Comparison of ENCODE assay signal across 21 cellular contexts in the genomic region with DNA sequence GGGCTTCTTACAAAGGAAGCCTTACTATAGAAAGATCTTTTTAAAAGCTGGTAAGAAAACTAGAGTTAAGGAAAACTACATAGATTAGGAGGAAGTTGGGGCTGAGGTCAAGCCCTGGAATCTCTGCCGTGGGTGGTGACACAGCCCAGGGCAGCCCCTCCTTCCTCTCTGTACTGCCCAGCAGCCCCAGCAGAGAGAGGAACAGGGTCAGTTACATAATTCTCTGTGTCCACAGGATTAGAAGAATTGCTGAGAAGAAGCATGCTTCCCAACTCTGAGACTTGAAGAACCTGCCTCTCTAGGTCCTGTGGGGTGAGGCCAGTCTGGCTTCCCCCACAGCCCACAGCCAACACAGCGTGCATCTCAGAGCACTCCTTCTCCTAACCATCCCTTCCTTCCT. TPM values are rescaled to one million over a fixed set of nuclear protein-coding genes. Genes with fewer than 3 reads are reported as not detected.
DNase-seq lines count a peak whose midpoint lies in the region; ATAC-seq, FAIRE-seq and TF ChIP-seq lines count a peak whose summit lies in the region.
"Had no signal": no experiment of that assay in that cellular context is flagged by ENCODE, and none has a peak within 500 bp of the region (broad histone marks: within the 10 kb centered on the region; RNA-seq: fewer than 3 reads in every experiment).

No MANE protein-coding gene starts in this region.

- TF ChIP-seq POLR2A in HepG2 (IDR thresholded peaks at IDR 0.05; ENCODE audit: insufficient read depth in 1 of 2, low read depth in 2 of 2, low read length in 2 of 2) = no peak

- CTCF ChIA-PET in HepG2 (lab: Yijun Ruan, JAX; ENCODE audit: low intra/inter-chr PET ratio, low total read pairs) = no interaction called here

- H3K9ac ChIP-seq in liver (ENCODE audit: low read depth in 1 of 2, low read length in 2 of 2) (no peak overlapping the region), HepG2 (ENCODE audit: insufficient read depth, low read depth, low read length) (no peak overlapping the region)

- ATAC-seq in HepG2 = no peak
- ATAC-seq in pancreas = peak in 3 of 4 donors; percentile 23 to 67 (median 65)
- no peak for ATAC-seq in GM19455 (IDR thresholded peaks at IDR 0.05; ENCODE audit: unreplicated experiment)
- ATAC-seq in HG03342 (IDR thresholded peaks at IDR 0.05; ENCODE audit: unreplicated experiment) = no peak
- ATAC-seq: foreskin keratinocyte; stimulated activated effector memory CD8-positive, alpha-beta T cell treated with anti-CD3 and anti-CD28 coated beads, Interleukin-12 subunit alpha, Interleukin-12 subunit beta, amount 100 ng/mL, for 72 hours; WTC11 had no signal

- BruUV-seq in HepG2 (replicated peaks; lab: Mats Ljungman, UMichigan) = no TSS peak

- H3K4me2 ChIP-seq in HepG2 (ENCODE audit: low read depth, low read length) = no peak overlapping the region

- TF ChIP-seq CTCF in liver (IDR thresholded peaks at IDR 0.05; ENCODE audit: low read depth, low read length, missing input control) (no peak), HepG2 (CRISPR knock-in tag; IDR thresholded peaks at IDR 0.05) (no peak), fibroblast of villous mesenchyme (IDR thresholded peaks at IDR 0.05; ENCODE audit: insufficient read depth, low read depth, low read length) (no peak), pancreas (IDR thresholded peaks at IDR 0.05) (no peak)

- no peak overlapping the region for H3K27ac ChIP-seq in liver (ENCODE audit: low read depth in 1 of 2, low read length in 2 of 2)
- H3K27ac ChIP-seq in HepG2 (ENCODE audit: extremely low read length, insufficient read depth, low read length) = no peak overlapping the region
- no peak overlapping the region for H3K27ac ChIP-seq in pancreas
- H3K27ac ChIP-seq: foreskin keratinocyte had no signal

- no peaks in the 10 kb centered on the region for H3K79me2 ChIP-seq in HepG2 (ENCODE audit: insufficient read depth, low read length)

- TF ChIP-seq EP300 in HepG2 (IDR thresholded peaks at IDR 0.05; ENCODE audit: low read depth in 2 of 2, low read length in 2 of 2) (no peak), HepG2 (CRISPR knock-in tag; IDR thresholded peaks at IDR 0.05; ENCODE audit: borderline replicate concordance) (no peak)

- H3K4me3 ChIP-seq in liver (ENCODE audit: low read depth in 1 of 3, low read length in 3 of 3) (no peak overlapping the region), HepG2 (replicated peaks in 1 of 3; ENCODE audit: insufficient read depth in 1 of 3, low read depth in 2 of 3, low read length in 3 of 3) (no peak overlapping the region), fibroblast of villous mesenchyme (ENCODE audit: low read depth, low read length) (no peak overlapping the region), pancreas (no peak overlapping the region)
- H3K4me3 ChIP-seq: skin epidermis had no signal

- FAIRE-seq in HepG2 (lab: Jason Lieb, UNC) (no peak), pancreas (lab: Jason Lieb, UNC) (no peak)
- FAIRE-seq: H54 had no signal

- H3K36me3 ChIP-seq in liver (ENCODE audit: control insufficient read depth in 4 of 4, insufficient read depth in 3 of 4, low read depth in 1 of 4, low read length in 3 of 4) (no peaks in the 10 kb centered on the region), HepG2 (replicated peaks in 1 of 2; ENCODE audit: control insufficient read depth in 1 of 2, insufficient read depth in 2 of 2, low read length in 2 of 2) (no peaks in the 10 kb centered on the region), pancreas (no peaks in the 10 kb centered on the region)

- no peak overlapping the region for H2AFZ ChIP-seq in HepG2 (ENCODE audit: low read length)

- H4K20me1 ChIP-seq in HepG2 (ENCODE audit: insufficient read depth, low read length) = no peaks in the 10 kb centered on the region

- in situ Hi-C loops in HepG2 (cut with HindIII; ENCODE audit: extremely low pct_ligation_motif_present, low pct_unique_long_range_greater_than_20kb) = loop anchor here (10.0 kb wide), 1 partner anchor 237 kb away; no protein-coding TSS in a partner anchor

- intact Hi-C loops in HepG2 (cut with micrococcal nuclease; ENCODE audit: unreplicated experiment) = no loop called here
- intact Hi-C loops in pancreas (cut with DNase I) = no loop called here

- H3K4me1 ChIP-seq in liver (ENCODE audit: control insufficient read depth in 4 of 4, insufficient read depth in 4 of 4, low read length in 3 of 4) = no peaks in the 10 kb centered on the region
- no peaks in the 10 kb centered on the region for H3K4me1 ChIP-seq in HepG2 (ENCODE audit: insufficient read depth, low read length)
- no peaks in the 10 kb centered on the region for H3K4me1 ChIP-seq in pancreas

- WGBS in liver = 38% methylated on average over 2 of the region's 2 CpGs
- WGBS in HepG2 (ENCODE audit: low lambda C conversion rate) = 0% methylated on average over 2 of the region's 2 CpGs
- 47 to 60% methylated on average over 2 of the region's 2 CpGs for WGBS in pancreas, 2 donors

- no peak for TF ChIP-seq RAD21 in liver (IDR thresholded peaks at IDR 0.05)
- no peak for TF ChIP-seq RAD21 in HepG2 (CRISPR knock-in tag; IDR thresholded peaks at IDR 0.05)

- no peaks in the 10 kb centered on the region for H3K27me3 ChIP-seq in liver (ENCODE audit: control insufficient read depth in 4 of 4, insufficient read depth in 4 of 4, low read length in 3 of 4)
- H3K27me3 ChIP-seq in HepG2 (ENCODE audit: control insufficient read depth in 1 of 2, insufficient read depth in 2 of 2, low read length in 2 of 2) = peaks cover 8 to 56% of the 10 kb centered on the region in 2 experiments; a peak in 3 of 5 replicates
- H3K27me3 ChIP-seq in pancreas = no peaks in the 10 kb centered on the region

- POLR2A ChIA-PET in HepG2 (lab: Yijun Ruan, JAX) = no interaction called here

- DNase-seq in HepG2 (ENCODE audit: low spot score) (no peak), fibroblast of villous mesenchyme (ENCODE audit: low read depth) (peak; percentile 56), pancreas (no peak), NCI-H146 treated with DMSO at 0.1 percent for 48 hours (lab: John Stamatoyannopoulos, UW; ENCODE audit: unreplicated experiment) (no peak), RKO (ENCODE audit: low spot score) (no peak)
- DNase-seq: amniotic stem cell; CD8-positive, alpha-beta memory T cell; cerebellar nuclear complex; DND-41; foreskin keratinocyte; immature natural killer cell; MM.1S; NCI-H2107; NCI-H526 treated with DMSO at 0.1 percent for 48 hours had no signal

- peaks cover 2 to 8% (median 6%) of the 10 kb centered on the region in 4 donors for H3K9me3 ChIP-seq in liver (ENCODE audit: control insufficient read depth in 4 of 4, low read length in 3 of 4)
- H3K9me3 ChIP-seq in HepG2 (ENCODE audit: low read length) = peaks cover 5% of the 10 kb centered on the region; the same call in 1 of the 2 replicates
- H3K9me3 ChIP-seq in pancreas = no peaks in the 10 kb centered on the region

RNA-seq across cellular contexts. Expression of gene ABLIM2, which starts 9.2 kb away (rescaled TPM):
- total RNA-seq in liver (1 to 10 TPM in 1 of 2 donors, under 1 TPM in 1; 0.75 to 2.5 TPM), HepG2 (2016; rRNA removed; fragmentation: Illumina TruSeq; extraction: Trizol) (0.18 and 0.20 TPM in 2 replicates), fibroblast of villous mesenchyme (under 0.01 TPM in 1 of 2 replicates, not detected in the other), pancreas (1 to 10 TPM; 4.3 to 8.6 (median 6.0) TPM)
- polyA plus RNA-seq in liver (under 1 TPM; 0.92 to 0.93 TPM), HepG2 (2011; rRNA removed) (0.37 and 0.42 TPM in 2 replicates), pancreas (10 to 100 TPM in 1 of 2 donors, 1 to 10 TPM in 1; 6.1 to 13.1 TPM)
- total RNA-seq in HepG2 (2016; cell fraction: cytosol; rRNA removed; fragmentation: Illumina TruSeq; extraction: Trizol; ENCODE audit: low read depth) = not detected in 2 replicates
- total RNA-seq in HepG2 (2016; cell fraction: insoluble cytoplasmic fraction; rRNA removed; fragmentation: Illumina TruSeq; extraction: Trizol) = not detected in 2 replicates
- not detected in 2 replicates for total RNA-seq in HepG2 (2016; cell fraction: membrane; rRNA removed; fragmentation: Illumina TruSeq; extraction: Trizol)
- total RNA-seq in HepG2 (2016; cell fraction: nucleus; rRNA removed; fragmentation: Illumina TruSeq; extraction: Trizol) = not detected in 2 replicates
- polyA plus RNA-seq in HepG2 (2011; cell fraction: cytosol; rRNA removed) = 0.35 and 0.46 TPM in 2 replicates
- 0.33 and 0.34 TPM in 2 replicates for polyA plus RNA-seq in HepG2 (2011; cell fraction: nucleus; rRNA removed)
- polyA plus RNA-seq in HepG2 (2012) = 0.15 and 0.24 TPM in 2 replicates
- polyA plus RNA-seq in HepG2 (2016; cell fraction: cytosol; fragmentation: Illumina TruSeq; extraction: Trizol; ENCODE audit: low read depth) = not detected in 2 replicates
- not detected in 2 replicates for polyA plus RNA-seq in HepG2 (2016; cell fraction: insoluble cytoplasmic fraction; fragmentation: Illumina TruSeq; extraction: Trizol; ENCODE audit: low read depth)
- polyA plus RNA-seq in HepG2 (2016; cell fraction: membrane; fragmentation: Illumina TruSeq; extraction: Trizol; ENCODE audit: low read depth) = 0.11 TPM in 1 of 2 replicates, not detected in the other
- polyA plus RNA-seq in HepG2 (2016; cell fraction: nucleus; fragmentation: Illumina TruSeq; extraction: Trizol; ENCODE audit: insufficient read depth, low read depth) = not detected in 2 replicates
- 2.2 and 7.6 TPM in 2 replicates for polyA minus RNA-seq in HepG2 (2011; rRNA and poly(A)+ RNA removed; ENCODE audit: low replicate concordance)
- polyA minus RNA-seq in HepG2 (2011; cell fraction: cytosol; rRNA and poly(A)+ RNA removed) = 0.49 TPM in 1 of 2 replicates, not detected in the other
- 0.12 and 0.52 TPM in 2 replicates for polyA minus RNA-seq in HepG2 (2011; cell fraction: nucleus; rRNA and poly(A)+ RNA removed)

RNA-seq across cellular contexts. Expression of gene SH3TC1, which starts 31.3 kb away (rescaled TPM):
- total RNA-seq in liver (10 to 100 TPM; 28.8 to 34.6 TPM), HepG2 (2016; rRNA removed; fragmentation: Illumina TruSeq; extraction: Trizol) (10.1 and 14.9 TPM in 2 replicates), fibroblast of villous mesenchyme (3.9 and 13.9 TPM in 2 replicates), pancreas (10 to 100 TPM; 12.5 to 28.0 (median 18.1) TPM)
- polyA plus RNA-seq in liver (10 to 100 TPM in 1 of 2 donors, 1 to 10 TPM in 1; 6.5 to 22.8 TPM), HepG2 (2011; rRNA removed) (21.8 and 27.0 TPM in 2 replicates), pancreas (10 to 100 TPM; 23.4 to 23.6 TPM)
- total RNA-seq in HepG2 (2016; cell fraction: cytosol; rRNA removed; fragmentation: Illumina TruSeq; extraction: Trizol; ENCODE audit: low read depth) = 1.8 and 3.0 TPM in 2 replicates
- total RNA-seq in HepG2 (2016; cell fraction: insoluble cytoplasmic fraction; rRNA removed; fragmentation: Illumina TruSeq; extraction: Trizol) = 7.9 and 17.3 TPM in 2 replicates
- 5.6 and 6.2 TPM in 2 replicates for total RNA-seq in HepG2 (2016; cell fraction: membrane; rRNA removed; fragmentation: Illumina TruSeq; extraction: Trizol)
- total RNA-seq in HepG2 (2016; cell fraction: nucleus; rRNA removed; fragmentation: Illumina TruSeq; extraction: Trizol) = 22.7 and 23.6 TPM in 2 replicates
- 12.1 and 19.8 TPM in 2 replicates for polyA plus RNA-seq in HepG2 (2011; cell fraction: cytosol; rRNA removed)
- 113 and 146 TPM in 2 replicates for polyA plus RNA-seq in HepG2 (2011; cell fraction: nucleus; rRNA removed)
- 12.2 and 22.6 TPM in 2 replicates for polyA plus RNA-seq in HepG2 (2012)
- polyA plus RNA-seq in HepG2 (2016; cell fraction: cytosol; fragmentation: Illumina TruSeq; extraction: Trizol; ENCODE audit: low read depth) = 1.3 and 1.5 TPM in 2 replicates
- polyA plus RNA-seq in HepG2 (2016; cell fraction: insoluble cytoplasmic fraction; fragmentation: Illumina TruSeq; extraction: Trizol; ENCODE audit: low read depth) = 6.1 and 6.6 TPM in 2 replicates
- polyA plus RNA-seq in HepG2 (2016; cell fraction: membrane; fragmentation: Illumina TruSeq; extraction: Trizol; ENCODE audit: low read depth) = 2.1 and 2.8 TPM in 2 replicates
- 26.5 and 29.7 TPM in 2 replicates for polyA plus RNA-seq in HepG2 (2016; cell fraction: nucleus; fragmentation: Illumina TruSeq; extraction: Trizol; ENCODE audit: insufficient read depth, low read depth)
- polyA minus RNA-seq in HepG2 (2011; rRNA and poly(A)+ RNA removed; ENCODE audit: low replicate concordance) = 12.4 and 67.5 TPM in 2 replicates
- polyA minus RNA-seq in HepG2 (2011; cell fraction: cytosol; rRNA and poly(A)+ RNA removed) = 18.2 and 19.5 TPM in 2 replicates
- polyA minus RNA-seq in HepG2 (2011; cell fraction: nucleus; rRNA and poly(A)+ RNA removed) = 76.5 and 77.0 TPM in 2 replicates

Comparison
In these comparisons a context has a peak if more than half of its experiments do, and no peak if none do; other contexts are left out.
1. ATAC-seq: peak in pancreas (3 of 4); none in HepG2 (single experiment), GM19455 (single experiment) and HG03342 (single experiment).